8 cellular contexts compared by ENCODE assay signal in genomic region chr5:119070828-119071572, GRCh38. TPM values are rescaled to one million over a fixed set of nuclear protein-coding genes. Genes with fewer than 3 reads are reported as not detected.
DNase-seq lines count a peak whose midpoint lies in the region; ATAC-seq and TF ChIP-seq lines count a peak whose summit lies in the region.

DMXL1 (plus strand) TSS chr5:119071087; CDS start chr5:119071570, 483 bp downstream.

- peaks cover 5% of the 10 kb centered on the region for H3K27me3 Mint-ChIP-seq in HFFc6 (ENCODE audit: insufficient read depth)
- peaks cover 4% of the 10 kb centered on the region for H3K27me3 Mint-ChIP-seq in activated naive CD4-positive, alpha-beta T cell treated with anti-CD3 and anti-CD28 coated beads, Interleukin-2, amount 10 ng/mL, durations not matched to agents 7 days and 5 days

- H3K36me3 Mint-ChIP-seq in HFFc6 (ENCODE audit: low read depth) = peaks cover 6% of the 10 kb centered on the region; the same call in 1 of the 2 replicates
- H3K36me3 Mint-ChIP-seq in activated naive CD4-positive, alpha-beta T cell treated with anti-CD3 and anti-CD28 coated beads, Interleukin-2, amount 10 ng/mL, durations not matched to agents 7 days and 5 days = peaks cover 9% of the 10 kb centered on the region

- no peak for TF ChIP-seq EP300 in gastroesophageal sphincter (IDR thresholded peaks at IDR 0.05)

- H3K27me3 ChIP-seq in gastroesophageal sphincter (no peaks in the 10 kb centered on the region), neutrophil (no peaks in the 10 kb centered on the region)

- no peaks in the 10 kb centered on the region for H3K9me3 Mint-ChIP-seq in HFFc6
- H3K9me3 Mint-ChIP-seq in activated naive CD4-positive, alpha-beta T cell treated with anti-CD3 and anti-CD28 coated beads, Interleukin-2, amount 10 ng/mL, durations not matched to agents 7 days and 5 days = no peaks in the 10 kb centered on the region

- H3K4me3 Mint-ChIP-seq in HFFc6 = peak within 1 kb of the TSS; percentile 92
- peak within 1 kb of the TSS; percentile 100 for H3K4me3 Mint-ChIP-seq in activated naive CD4-positive, alpha-beta T cell treated with anti-CD3 and anti-CD28 coated beads, Interleukin-2, amount 10 ng/mL, durations not matched to agents 7 days and 5 days

- CTCF ChIA-PET in activated naive CD4-positive, alpha-beta T cell treated with anti-CD3 and anti-CD28 coated beads, Interleukin-2, amount 10 ng/mL, durations not matched to agents 7 days and 5 days (lab: Charles Lee) = interaction anchor here (0.8 to 2.0 kb wide), 9 partner anchors 9 to 364 kb away, joined by 3 to 7 read pairs (median 4); no protein-coding TSS in a partner anchor

- DNase-seq in GM03348 (ENCODE audit: low spot score) = peak; percentile 92
- peak; percentile 100 for DNase-seq in HFFc6
- peak; percentile 99 for DNase-seq in NB4 (ENCODE audit: low read depth)
- peak; percentile 95 for DNase-seq in SK-N-MC (ENCODE audit: low read depth, low spot score)
- peak; percentile 99 for DNase-seq in activated naive CD4-positive, alpha-beta T cell treated with anti-CD3 and anti-CD28 coated beads, Interleukin-2, amount 10 ng/mL, durations not matched to agents 7 days and 5 days
- peak; percentile 81 to 99 (median 97) for DNase-seq in substantia nigra (lab: John Stamatoyannopoulos, UW)

- no peaks in the 10 kb centered on the region for H3K36me3 ChIP-seq in SK-N-MC (ENCODE audit: insufficient read depth, low read length)
- H3K36me3 ChIP-seq in gastroesophageal sphincter = no peaks in the 10 kb centered on the region
- H3K36me3 ChIP-seq in neutrophil = no peaks in the 10 kb centered on the region

- peak; percentile 98 for ATAC-seq in gastroesophageal sphincter

- H3K9me3 ChIP-seq in SK-N-MC (ENCODE audit: low read depth, low read length) (no peaks in the 10 kb centered on the region), gastroesophageal sphincter (no peaks in the 10 kb centered on the region), neutrophil (no peaks in the 10 kb centered on the region)

- H3K9ac ChIP-seq in SK-N-MC (ENCODE audit: insufficient read length) = peak within 1 kb of the TSS; percentile 89

- H3K27ac ChIP-seq in SK-N-MC (peak within 1 kb of the TSS; percentile 86), gastroesophageal sphincter (peak within 1 kb of the TSS; percentile 84 to 98 (median 98)), neutrophil (peak within 1 kb of the TSS; percentile 94), substantia nigra (ENCODE audit: low read depth, low read length, poor library complexity, severe bottlenecking) (peak within 1 kb of the TSS; percentile 90)

- H3K4me1 ChIP-seq in gastroesophageal sphincter = peaks cover 4 to 52% (median 12%) of the 10 kb centered on the region in 3 donors
- peaks cover 22% of the 10 kb centered on the region in 2 experiments for H3K4me1 ChIP-seq in neutrophil (ENCODE audit: control insufficient read depth in 1 of 2, insufficient read depth in 1 of 2, low read depth in 1 of 2, low read length in 1 of 2)

- TF ChIP-seq CTCF in HFFc6 (IDR thresholded peaks at IDR 0.05) = no peak
- no peak for TF ChIP-seq CTCF in NB4 (IDR thresholded peaks at IDR 0.05; ENCODE audit: low read depth, low read length)
- TF ChIP-seq CTCF in gastroesophageal sphincter (IDR thresholded peaks at IDR 0.05) = peak in 1 of 4 experiments; percentile 12
- peak; percentile 60 for TF ChIP-seq CTCF in neutrophil (IDR thresholded peaks at IDR 0.05)

- TF ChIP-seq POLR2A in NB4 (IDR thresholded peaks at IDR 0.05; ENCODE audit: extremely low read depth, insufficient read length) = peak; percentile 16
- peak; percentile 86 to 91 for TF ChIP-seq POLR2A in gastroesophageal sphincter (IDR thresholded peaks at IDR 0.05)

- H3K4me1 Mint-ChIP-seq in HFFc6 (ENCODE audit: low read depth) = peaks cover 40% of the 10 kb centered on the region
- peaks cover 41% of the 10 kb centered on the region for H3K4me1 Mint-ChIP-seq in activated naive CD4-positive, alpha-beta T cell treated with anti-CD3 and anti-CD28 coated beads, Interleukin-2, amount 10 ng/mL, durations not matched to agents 7 days and 5 days

- H3K4me3 ChIP-seq in NB4 (ENCODE audit: low read depth, low read length) (peak within 1 kb of the TSS; percentile 93), SK-N-MC (peak within 1 kb of the TSS; percentile 97), gastroesophageal sphincter (peak within 1 kb of the TSS; percentile 63 to 87), neutrophil (ENCODE audit: low read depth in 1 of 2, low read length in 1 of 2) (peak within 1 kb of the TSS; percentile 70 to 73)

- peak within 1 kb of the TSS; percentile 96 for H3K27ac Mint-ChIP-seq in HFFc6
- peak within 1 kb of the TSS; percentile 100 for H3K27ac Mint-ChIP-seq in activated naive CD4-positive, alpha-beta T cell treated with anti-CD3 and anti-CD28 coated beads, Interleukin-2, amount 10 ng/mL, durations not matched to agents 7 days and 5 days

- WGBS in gastroesophageal sphincter (ENCODE audit: low coverage in 1 of 2), 2 donors = no CpG with 5 or more reads among the region's 70 CpGs

RNA-seq across cellular contexts. Expression of gene DMXL1, which starts in this region (rescaled TPM):
- 10 to 100 TPM; 19.8 to 23.1 (median 21.5) TPM for total RNA-seq in HFFc6 (2021; fragmentation: NEBNext Ultra II Directional; extraction: Animal tissue kit (Norgen Biotek cat#: 25700))
- 100 to 1,000 TPM in 1 of 4 donors, 10 to 100 TPM in 3; 38.4 to 157 (median 48.2) TPM for total RNA-seq in gastroesophageal sphincter

Comparison
In these comparisons a context has a peak if more than half of its experiments do, and no peak if none do; other contexts are left out.
1. Peak in every context shown above with its lines: DNase-seq, ATAC-seq, H3K4me3 ChIP-seq and H3K27ac ChIP-seq.